In the genomic region with DNA sequence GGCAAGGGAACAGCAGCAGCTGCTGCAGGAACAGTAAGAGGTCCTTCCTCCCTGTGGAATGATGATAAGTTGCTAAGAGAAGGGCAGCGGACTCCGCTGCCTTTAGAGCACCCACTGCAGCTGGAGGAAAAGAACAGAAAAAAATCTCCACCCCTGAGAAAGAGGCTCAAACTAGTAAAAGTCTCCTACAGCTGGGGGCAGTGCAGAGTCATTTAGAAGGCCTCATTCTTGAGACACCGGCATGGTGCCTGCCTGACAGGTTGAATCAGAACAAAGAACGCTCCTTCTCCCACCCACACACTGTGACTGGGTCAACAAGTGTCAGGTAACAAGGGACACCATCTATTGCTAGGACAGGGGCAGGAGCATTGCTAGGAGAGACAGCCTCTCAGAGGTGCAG, we compare ENCODE assay signal across 1 cellular context.
TF ChIP-seq lines count a peak whose summit lies in the region.

No MANE protein-coding gene starts in this region.

TF ChIP-seq in IMR-90, 13 proteins besides CTCF, POLR2A, EP300 and RAD21 (continued from another document):
- TF ChIP-seq USF2 (IDR thresholded peaks at IDR 0.05; ENCODE audit: low read depth, low read length) (no peak), RCOR1 (IDR thresholded peaks at IDR 0.05; ENCODE audit: insufficient replicate concordance, low read length) (no peak), CEBPB (IDR thresholded peaks at IDR 0.05; ENCODE audit: low read depth, low read length) (no peak), MAFK (IDR thresholded peaks at IDR 0.05; ENCODE audit: low read depth, low read length) (no peak), MAZ (IDR thresholded peaks at IDR 0.05; ENCODE audit: borderline replicate concordance, low read depth, low read length) (no peak)
- TF ChIP-seq, protein P1, sequence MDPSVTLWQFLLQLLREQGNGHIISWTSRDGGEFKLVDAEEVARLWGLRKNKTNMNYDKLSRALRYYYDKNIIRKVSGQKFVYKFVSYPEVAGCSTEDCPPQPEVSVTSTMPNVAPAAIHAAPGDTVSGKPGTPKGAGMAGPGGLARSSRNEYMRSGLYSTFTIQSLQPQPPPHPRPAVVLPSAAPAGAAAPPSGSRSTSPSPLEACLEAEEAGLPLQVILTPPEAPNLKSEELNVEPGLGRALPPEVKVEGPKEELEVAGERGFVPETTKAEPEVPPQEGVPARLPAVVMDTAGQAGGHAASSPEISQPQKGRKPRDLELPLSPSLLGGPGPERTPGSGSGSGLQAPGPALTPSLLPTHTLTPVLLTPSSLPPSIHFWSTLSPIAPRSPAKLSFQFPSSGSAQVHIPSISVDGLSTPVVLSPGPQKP (IDR thresholded peaks at IDR 0.05; ENCODE audit: borderline replicate concordance, low read depth, low read length): no peak
